ENCODE assay signal across 8 cellular contexts in the genomic region with DNA sequence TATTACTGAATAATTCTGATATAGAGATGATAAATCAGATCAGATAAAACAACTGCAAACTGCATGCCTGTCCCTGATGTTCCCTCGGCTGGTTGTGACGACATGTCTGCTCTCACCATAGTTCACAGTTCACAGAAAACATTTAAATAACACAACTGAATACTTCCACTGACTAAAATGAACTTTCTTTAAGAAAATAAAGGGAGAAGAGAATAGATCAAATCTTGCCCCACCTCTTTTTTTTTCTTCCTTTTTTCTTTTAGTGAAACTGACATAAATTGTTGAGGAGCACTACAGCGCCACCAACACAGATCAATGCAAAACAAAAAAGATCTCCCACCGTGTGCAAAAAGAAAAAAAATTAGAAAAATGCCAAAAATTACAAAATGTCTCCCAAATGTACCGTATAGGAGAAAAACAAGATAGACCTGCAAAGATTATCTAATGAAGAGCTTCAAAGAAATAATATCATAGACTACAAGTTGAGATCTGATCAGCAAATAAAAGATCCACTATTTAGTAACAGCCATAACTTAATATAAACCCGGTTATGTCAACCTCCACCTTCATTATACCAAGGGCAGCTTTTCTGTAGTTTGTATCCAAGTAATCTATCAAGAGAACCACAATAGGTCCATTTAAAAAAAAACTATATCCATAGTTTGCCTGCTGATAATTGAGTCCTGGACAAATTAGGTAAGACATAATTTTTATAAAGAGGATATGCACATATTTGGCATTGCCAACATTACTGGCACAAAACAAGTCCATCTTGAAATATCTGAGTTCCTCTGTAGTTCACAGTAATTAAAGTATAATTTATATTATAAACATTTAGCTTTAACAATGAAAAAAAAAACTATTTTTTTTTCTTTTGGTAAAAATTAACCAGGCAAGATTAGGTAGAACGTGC. TPM values are rescaled to one million over a fixed set of nuclear protein-coding genes. Genes with fewer than 3 reads are reported as not detected.
DNase-seq lines count a peak whose midpoint lies in the region; ATAC-seq and TF ChIP-seq lines count a peak whose summit lies in the region.

No MANE protein-coding gene starts in this region.

- H3K4me3 ChIP-seq in PC-3 (ENCODE audit: low read length), result peak overlapping the region; percentile 74
- H3K4me3 ChIP-seq in stomach smooth muscle (ENCODE audit: low read length in 2 of 2), result peak overlapping the region; percentile 86 to 97

- H3K4me1 Mint-ChIP-seq in chondrocyte (ENCODE audit: low read depth), result peaks cover 26% of the 10 kb centered on the region

- no peaks in the 10 kb centered on the region for H3K36me3 Mint-ChIP-seq in chondrocyte (ENCODE audit: low read depth)

- CTCF ChIA-PET in PC-3 (lab: Charles Lee), result no interaction called here

- no TSS peak for BruUV-seq in PC-3 (replicated peaks; lab: Mats Ljungman, UMichigan)

- peak; percentile 54 for TF ChIP-seq CTCF in GM10266 (IDR thresholded peaks at IDR 0.05; ENCODE audit: control insufficient read depth, insufficient read depth, low read depth, missing control alignments)
- peak; percentile 98 for TF ChIP-seq CTCF in PC-3 (conservative IDR thresholded peaks at IDR 0.05; ENCODE audit: low read depth, low read length)
- peak; percentile 79 for TF ChIP-seq CTCF in chondrocyte (IDR thresholded peaks at IDR 0.05)

- H3K9me3 ChIP-seq in PC-3 (ENCODE audit: low read length) (no peaks in the 10 kb centered on the region), stomach smooth muscle (ENCODE audit: control insufficient read depth in 2 of 2, low read length in 2 of 2) (no peaks in the 10 kb centered on the region)

- H3K27me3 Mint-ChIP-seq in chondrocyte (ENCODE audit: low read depth), result no peaks in the 10 kb centered on the region

- H3K9ac ChIP-seq in PC-3 (ENCODE audit: low read length) (peak overlapping the region; percentile 71), stomach smooth muscle (ENCODE audit: low read length in 2 of 2) (peak overlapping the region; percentile 81 to 87)

- peak; percentile 43 for ATAC-seq in HG03159 (IDR thresholded peaks at IDR 0.05; ENCODE audit: unreplicated experiment)
- ATAC-seq in PC-3, result no peak; the same call in 1 of the 2 replicates
- ATAC-seq in left colon, result peak; percentile 30

- H2AFZ ChIP-seq in PC-3 (ENCODE audit: low read length), result peak overlapping the region; percentile 80

- H3K9me2 ChIP-seq in PC-3 (replicated peaks; ENCODE audit: low read length), result no peaks in the 10 kb centered on the region

- POLR2A ChIA-PET in PC-3 (lab: Charles Lee; ENCODE audit: unreplicated experiment), result interaction anchor here (0.5 to 0.6 kb wide), 6 partner anchors 9 to 681 kb away, joined by 3 to 4 read pairs (median 3); no protein-coding TSS in a partner anchor

- H3K27ac ChIP-seq in PC-3 (ENCODE audit: low read length) (no peak overlapping the region), stomach smooth muscle (ENCODE audit: low read length) (peak overlapping the region; percentile 13)

- no peaks in the 10 kb centered on the region for H3K36me3 ChIP-seq in PC-3 (ENCODE audit: low read depth, low read length)
- no peaks in the 10 kb centered on the region for H3K36me3 ChIP-seq in stomach smooth muscle (ENCODE audit: control insufficient read depth in 2 of 2, insufficient read depth in 2 of 2, low read length in 2 of 2)

- no peak overlapping the region for H3K27ac Mint-ChIP-seq in chondrocyte (ENCODE audit: unreplicated experiment)

- no peaks in the 10 kb centered on the region for H3K27me3 ChIP-seq in PC-3 (ENCODE audit: low read length)
- no peaks in the 10 kb centered on the region for H3K27me3 ChIP-seq in stomach smooth muscle (ENCODE audit: control insufficient read depth in 1 of 2, insufficient read depth in 2 of 2, low read length in 2 of 2)

- H3K79me2 ChIP-seq in PC-3 (ENCODE audit: low read length), result peaks cover 50% of the 10 kb centered on the region

- peak; percentile 29 for DNase-seq in AG08396 (ENCODE audit: low spot score)
- no peak for DNase-seq in GM10266 (ENCODE audit: extremely low spot score)
- DNase-seq in PC-3, result peak; percentile 59
- DNase-seq in chondrocyte (ENCODE audit: low spot score), result no peak
- no peak for DNase-seq in left colon
- no peak for DNase-seq in OCI-M2 (lab: John Stamatoyannopoulos, UW; ENCODE audit: unreplicated experiment)

- H3K4me1 ChIP-seq in PC-3 (ENCODE audit: insufficient read depth, low read length), result peaks cover 45% of the 10 kb centered on the region
- peaks cover 5% of the 10 kb centered on the region for H3K4me1 ChIP-seq in stomach smooth muscle (ENCODE audit: control insufficient read depth, insufficient read depth, low read length)

- intact Hi-C loops in PC-3 (cut with micrococcal nuclease), result loop anchor here (1.0 to 10.0 kb wide), 3 partner anchors 69 to 631 kb away; a partner anchor contains a TSS
- intact Hi-C loops in left colon (cut with DNase I, micrococcal nuclease), result loop anchor here in 1 of 2 donors (10.0 kb wide), 1 partner anchor 67 kb away; a partner anchor contains a TSS

- H3F3A ChIP-seq in PC-3 (ENCODE audit: low read length, unreplicated experiment), result peaks cover 14% of the 10 kb centered on the region

- peak overlapping the region; percentile 93 for H3K4me2 ChIP-seq in PC-3 (ENCODE audit: low read length)

- no peaks in the 10 kb centered on the region for H4K20me1 ChIP-seq in PC-3 (ENCODE audit: low read length)

- H3K9me3 Mint-ChIP-seq in chondrocyte (ENCODE audit: low read depth), result no peaks in the 10 kb centered on the region

- no peak overlapping the region for H3K4me3 Mint-ChIP-seq in chondrocyte (ENCODE audit: unreplicated experiment)

RNA-seq across cellular contexts. Expression of a gene that starts 30.8 kb away (rescaled TPM):
- 72.7 and 148 TPM in 2 replicates for total RNA-seq in PC-3 (2014; rRNA removed)
- total RNA-seq in chondrocyte, result 22.0 to 31.9 TPM (median 26.8 TPM) in 3 replicates
- 10 to 100 TPM; 32.3 to 36.9 TPM for total RNA-seq in left colon

Comparison
In these comparisons a context has a peak if more than half of its experiments do, and no peak if none do; other contexts are left out.
1. DNase-seq: peak in AG08396 (single experiment) and PC-3 (single experiment); none in GM10266 (single experiment), chondrocyte (single experiment), left colon (0 of 2) and OCI-M2 (single experiment).
2. Peak in every context shown above with its lines, with median percentiles within 50 percentile points of each other: CTCF ChIP-seq.